In genomic region chrX:74449322-74449936, GRCh38 we compare ENCODE assay signal across 10 cellular contexts. TPM values are rescaled to one million over a fixed set of nuclear protein-coding genes. Genes with fewer than 3 reads are reported as not detected.
A peak's percentile ranks its signal among the peaks of the same experiment; 100 is the strongest.
DNase-seq lines count a peak whose midpoint lies in the region; ATAC-seq and TF ChIP-seq lines count a peak whose summit lies in the region.
"Had no signal": no experiment of that assay in that cellular context is flagged by ENCODE, and none has a peak within 500 bp of the region (broad histone marks: within the 10 kb centered on the region; RNA-seq: fewer than 3 reads in every experiment).

No MANE protein-coding gene starts in this region.

- H3K27me3 ChIP-seq in Panc1 (ENCODE audit: control insufficient read depth, insufficient read depth, low read length): no peaks in the 10 kb centered on the region
- H3K27me3 ChIP-seq in body of pancreas: no peaks in the 10 kb centered on the region

- H3K9me3 ChIP-seq in Panc1 (ENCODE audit: control insufficient read depth, insufficient read depth, low read depth, low read length): no peaks in the 10 kb centered on the region
- no peaks in the 10 kb centered on the region for H3K9me3 ChIP-seq in body of pancreas
- H3K9me3 ChIP-seq: tibial nerve had no signal

- H3K4me3 ChIP-seq in Panc1 (ENCODE audit: low read depth in 2 of 2, low read length in 2 of 2) (no peak overlapping the region), body of pancreas (no peak overlapping the region)
- H3K4me3 ChIP-seq: skin epidermis, tibial nerve had no signal

- no peak for TF ChIP-seq CTCF in Panc1 (IDR thresholded peaks at IDR 0.05)
- TF ChIP-seq CTCF in body of pancreas (IDR thresholded peaks at IDR 0.05): no peak

- H3K36me3 Mint-ChIP-seq in activated CD4-positive, alpha-beta memory T cell treated with anti-CD3 and anti-CD28 coated beads for 36 hours: no peaks in the 10 kb centered on the region
- H3K36me3 Mint-ChIP-seq in activated CD4-positive, alpha-beta memory T cell treated with anti-CD3 and anti-CD28 coated beads, Interleukin-2, amount 10 ng/mL, durations not matched to agents 7 days and 5 days (ENCODE audit: low read depth): no peaks in the 10 kb centered on the region

- POLR2A ChIA-PET in activated CD4-positive, alpha-beta memory T cell treated with anti-CD3 and anti-CD28 coated beads for 36 hours (lab: Charles Lee): interaction anchor here (1.0 kb wide), 1 partner anchor 24 kb away, joined by 3 read pairs; no protein-coding TSS in a partner anchor
- POLR2A ChIA-PET in activated CD4-positive, alpha-beta memory T cell treated with anti-CD3 and anti-CD28 coated beads, Interleukin-2, amount 10 ng/mL, durations not matched to agents 7 days and 5 days (lab: Charles Lee): no interaction called here
- POLR2A ChIA-PET in Panc1 (lab: Charles Lee): no interaction called here

- H3K36me3 ChIP-seq in Panc1 (ENCODE audit: control insufficient read depth, insufficient read depth, low read length): no peaks in the 10 kb centered on the region
- no peaks in the 10 kb centered on the region for H3K36me3 ChIP-seq in body of pancreas (replicated peaks in 1 of 2; ENCODE audit: insufficient read depth in 1 of 2, low read depth in 2 of 2)
- H3K36me3 ChIP-seq: tibial nerve had no signal

- peaks cover 28% of the 10 kb centered on the region for H3K4me1 Mint-ChIP-seq in activated CD4-positive, alpha-beta memory T cell treated with anti-CD3 and anti-CD28 coated beads for 36 hours (ENCODE audit: low read depth)
- no peaks in the 10 kb centered on the region for H3K4me1 Mint-ChIP-seq in activated CD4-positive, alpha-beta memory T cell treated with anti-CD3 and anti-CD28 coated beads, Interleukin-2, amount 10 ng/mL, durations not matched to agents 7 days and 5 days

- H3K4me3 Mint-ChIP-seq in activated CD4-positive, alpha-beta memory T cell treated with anti-CD3 and anti-CD28 coated beads for 36 hours: no peak overlapping the region
- no peak overlapping the region for H3K4me3 Mint-ChIP-seq in activated CD4-positive, alpha-beta memory T cell treated with anti-CD3 and anti-CD28 coated beads, Interleukin-2, amount 10 ng/mL, durations not matched to agents 7 days and 5 days

- BruUV-seq in Panc1 (replicated peaks; lab: Mats Ljungman, UMichigan): no TSS peak

- H3K9me3 Mint-ChIP-seq in activated CD4-positive, alpha-beta memory T cell treated with anti-CD3 and anti-CD28 coated beads for 36 hours: no peaks in the 10 kb centered on the region
- no peaks in the 10 kb centered on the region for H3K9me3 Mint-ChIP-seq in activated CD4-positive, alpha-beta memory T cell treated with anti-CD3 and anti-CD28 coated beads, Interleukin-2, amount 10 ng/mL, durations not matched to agents 7 days and 5 days

- ATAC-seq in Panc1 (peak; percentile 77), body of pancreas (no peak), HG03108 (IDR thresholded peaks at IDR 0.05; ENCODE audit: unreplicated experiment) (no peak), HG03460 (IDR thresholded peaks at IDR 0.05; ENCODE audit: unreplicated experiment) (no peak)

- WGBS in body of pancreas, 2 donors: 71 to 80% methylated on average over 1 to 2 of the region's 2 CpGs

- peak; percentile 35 for DNase-seq in activated CD4-positive, alpha-beta memory T cell treated with anti-CD3 and anti-CD28 coated beads for 36 hours
- DNase-seq in activated CD4-positive, alpha-beta memory T cell treated with anti-CD3 and anti-CD28 coated beads, Interleukin-2, amount 10 ng/mL, durations not matched to agents 7 days and 5 days: no peak
- DNase-seq in Panc1 (ENCODE audit: low read depth, low spot score) (peak; percentile 7), body of pancreas (peak in 3 of 4 donors; percentile 3 to 38 (median 35)), HuH-7.5 (ENCODE audit: low spot score) (no peak)
- DNase-seq in stimulated activated CD4-positive, alpha-beta T cell treated with anti-CD3 and anti-CD28 coated beads, Interleukin-4, amount 100 ng/mL, for 4 hours: peak; percentile 2 to 16

- H3K27me3 Mint-ChIP-seq in activated CD4-positive, alpha-beta memory T cell treated with anti-CD3 and anti-CD28 coated beads for 36 hours: no peaks in the 10 kb centered on the region
- peaks cover 5% of the 10 kb centered on the region for H3K27me3 Mint-ChIP-seq in activated CD4-positive, alpha-beta memory T cell treated with anti-CD3 and anti-CD28 coated beads, Interleukin-2, amount 10 ng/mL, durations not matched to agents 7 days and 5 days

- H3K27ac ChIP-seq in Panc1 (ENCODE audit: low read length) (no peak overlapping the region), body of pancreas (no peak overlapping the region)
- H3K27ac ChIP-seq: skin epidermis, tibial nerve had no signal

- no peak overlapping the region for H3K27ac Mint-ChIP-seq in activated CD4-positive, alpha-beta memory T cell treated with anti-CD3 and anti-CD28 coated beads for 36 hours
- H3K27ac Mint-ChIP-seq in activated CD4-positive, alpha-beta memory T cell treated with anti-CD3 and anti-CD28 coated beads, Interleukin-2, amount 10 ng/mL, durations not matched to agents 7 days and 5 days: no peak overlapping the region

- intact Hi-C loops in activated CD4-positive, alpha-beta memory T cell treated with anti-CD3 and anti-CD28 coated beads for 36 hours (cut with micrococcal nuclease): no loop called here
- intact Hi-C loops in Panc1 (cut with micrococcal nuclease; ENCODE audit: unreplicated experiment) (no loop called here), body of pancreas (cut with DNase I) (no loop called here)

- no peaks in the 10 kb centered on the region; the same call in 1 of the 2 replicates for H3K4me1 ChIP-seq in Panc1 (ENCODE audit: control insufficient read depth, insufficient read depth, low read length)
- H3K4me1 ChIP-seq in body of pancreas: no peaks in the 10 kb centered on the region
- H3K4me1 ChIP-seq: tibial nerve had no signal

- no peak for TF ChIP-seq POLR2A in body of pancreas (IDR thresholded peaks at IDR 0.05)

- CTCF ChIA-PET in activated CD4-positive, alpha-beta memory T cell treated with anti-CD3 and anti-CD28 coated beads for 36 hours (lab: Charles Lee): no interaction called here
- CTCF ChIA-PET in activated CD4-positive, alpha-beta memory T cell treated with anti-CD3 and anti-CD28 coated beads, Interleukin-2, amount 10 ng/mL, durations not matched to agents 7 days and 5 days (lab: Charles Lee): no interaction called here
- CTCF ChIA-PET in Panc1 (lab: Charles Lee): no interaction called here

- in situ Hi-C loops in Panc1 (cut with HindIII; ENCODE audit: low pct_unique_long_range_greater_than_20kb, low sequenced_read_pairs): no loop called here

RNA-seq across cellular contexts. Expression of gene SLC16A2, which starts 28.1 kb away (rescaled TPM):
- 1 to 10 TPM; 1.2 TPM for total RNA-seq in activated CD4-positive, alpha-beta memory T cell treated with anti-CD3 and anti-CD28 coated beads for 36 hours
- under 1 TPM in 1 of 2 experiments, not detected in 1; 0.05 TPM for total RNA-seq in activated CD4-positive, alpha-beta memory T cell treated with anti-CD3 and anti-CD28 coated beads, Interleukin-2, amount 10 ng/mL, durations not matched to agents 7 days and 5 days
- total RNA-seq in Panc1 (2021; ENCODE audit: unreplicated experiment) (34.5 TPM), body of pancreas (1 to 10 TPM; 2.9 to 7.3 TPM)
- polyA plus RNA-seq in Panc1 (2012; ENCODE audit: insufficient read length): 19.5 TPM

Comparison
In these comparisons a context has a peak if more than half of its experiments do, and no peak if none do; other contexts are left out.
1. DNase-seq: peak in activated CD4-positive, alpha-beta memory T cell treated with anti-CD3 and anti-CD28 coated beads for 36 hours (single experiment), Panc1 (single experiment), body of pancreas (3 of 4) and stimulated activated CD4-positive, alpha-beta T cell treated with anti-CD3 and anti-CD28 coated beads, Interleukin-4, amount 100 ng/mL, for 4 hours (2 of 2); none in activated CD4-positive, alpha-beta memory T cell treated with anti-CD3 and anti-CD28 coated beads, Interleukin-2, amount 10 ng/mL, durations not matched to agents 7 days and 5 days (single experiment) and HuH-7.5 (single experiment).